ENCODE assay signal across 22 cellular contexts in genomic region chr6:150099953-150100352, GRCh38. TPM values are rescaled to one million over a fixed set of nuclear protein-coding genes. Genes with fewer than 3 reads are reported as not detected.
"Had no signal": no experiment of that assay in that cellular context is flagged by ENCODE, and none has a peak within 500 bp of the region (broad histone marks: within the 10 kb centered on the region; RNA-seq: fewer than 3 reads in every experiment).

No MANE protein-coding gene starts in this region.

- H3K9ac ChIP-seq: SK-N-SH had no signal

- H3K9me3 ChIP-seq: MG63, SK-N-SH had no signal

- H3K4me2 ChIP-seq: SK-N-SH had no signal

- ATAC-seq: Panc1, PC-3 had no signal

- H3K27ac ChIP-seq: RWPE1 had no signal

- H3K27me3 ChIP-seq: MG63 had no signal

- H3K4me3 ChIP-seq: MG63 had no signal

- H3K36me3 ChIP-seq: MG63 had no signal

- DNase-seq: Karpas-422, KG1, MG63, NCI-H1092, NCI-H1105 treated with DMSO at 0.1 percent for 48 hours, NCI-H1417 treated with DMSO at 0.1 percent for 48 hours, NCI-H187, NCI-H2029, NCI-H2081 treated with DMSO at 0.1 percent for 48 hours, NCI-H2171, NCI-H226, NCI-H446, NCI-H510A, NCI-H524 treated with DMSO at 0.1 percent for 48 hours, NCI-H69, NCI-H774, PC-3, SHP77, SK-N-SH, SW 1271 had no signal

RNA-seq across cellular contexts. Expression of gene PPP1R14C, which starts 42.9 kb away (rescaled TPM):
- polyA plus RNA-seq: SK-N-SH had no signal
